In genomic region chr20:22974354-22974753, GRCh38 we compare ENCODE assay signal across 2 cellular contexts.
TF ChIP-seq lines count a peak whose summit lies in the region.

No MANE protein-coding gene starts in this region.

TF ChIP-seq in IMR-90, 13 proteins besides CTCF, POLR2A, EP300 and RAD21:
- peak; percentile 35; the same call in 1 of the 2 replicates for TF ChIP-seq SMC3 (IDR thresholded peaks at IDR 0.05; ENCODE audit: low read depth, low read length)
- no peak for TF ChIP-seq USF2 (IDR thresholded peaks at IDR 0.05; ENCODE audit: low read depth, low read length)

TF ChIP-seq in GM12878, 131 proteins besides CTCF, POLR2A, EP300 and RAD21:
- TF ChIP-seq ASH2L (IDR thresholded peaks at IDR 0.05; ENCODE audit: borderline replicate concordance, low read depth) (no peak), MLLT1 (IDR thresholded peaks at IDR 0.05) (no peak), SMC3 (IDR thresholded peaks at IDR 0.05; ENCODE audit: borderline replicate concordance, low read length) (peak; percentile 35; the same call in 1 of the 2 replicates)
